Comparison of ENCODE assay signal across 36 cellular contexts in genomic region chr19:50402544-50403301, GRCh38. TPM values are rescaled to one million over a fixed set of nuclear protein-coding genes. Genes with fewer than 3 reads are reported as not detected.
"Had no signal": no experiment of that assay in that cellular context is flagged by ENCODE, and none has a peak within 500 bp of the region (broad histone marks: within the 10 kb centered on the region; RNA-seq: fewer than 3 reads in every experiment).

No MANE protein-coding gene starts in this region.

- H3K27me3 Mint-ChIP-seq: activated B cell treated with CpG ODN at 0.5 μM for 24 hours; activated CD4-positive, alpha-beta memory T cell treated with anti-CD3 and anti-CD28 coated beads for 36 hours; activated naive CD4-positive, alpha-beta T cell treated with anti-CD3 and anti-CD28 coated beads, Interleukin-2, amount 50 U/mL, for 24 hours; activated naive CD8-positive, alpha-beta T cell treated with anti-CD3 and anti-CD28 coated beads, Interleukin-2, amount 10 ng/mL, durations not matched to agents 7 days and 5 days; brain had no signal

- H3K4me3 ChIP-seq: MG63, SJSA1 had no signal

- H3K27me3 ChIP-seq: MG63, SJSA1 had no signal

- H3K27ac ChIP-seq: SJSA1, VCaP had no signal

- H3K4me1 ChIP-seq: SJSA1 had no signal

- FAIRE-seq: astrocyte, bronchial epithelial cell had no signal

- H3K9me3 ChIP-seq: MG63, SJSA1 had no signal

- DNase-seq: activated B cell treated with CpG ODN at 0.5 μM for 24 hours; activated CD4-positive, alpha-beta memory T cell treated with anti-CD3 and anti-CD28 coated beads for 36 hours; activated CD4-positive, alpha-beta T cell treated with anti-CD3 and anti-CD28 coated beads for 4 hours; activated CD4-positive, alpha-beta T cell treated with anti-CD3 and anti-CD28 coated beads, Interleukin-2, amount 50 U/mL, for 1 hour; activated CD4-positive, CD25-positive, alpha-beta regulatory T cell treated with anti-CD3 and anti-CD28 coated beads, Interleukin-2, amount 50 U/mL, for 72 hours; activated gamma-delta T cell; activated naive CD4-positive, alpha-beta T cell treated with Interleukin-2 at 50 U/mL for 16 hours; activated naive CD8-positive, alpha-beta T cell treated with anti-CD3 and anti-CD28 coated beads, Interleukin-2, amount 10 ng/mL, durations not matched to agents 7 days and 5 days; activated T-cell treated with anti-CD3 and anti-CD28 coated beads, Interleukin-2, amount 50 U/mL, for 1 hour; activated T-cell treated with anti-CD3 and anti-CD28 coated beads, Interleukin-2, amount 50 U/mL, for 72 hours; caudate nucleus; cerebellar nuclear complex; Kasumi-1; MG63; NCI-H1048; NCI-H1105 treated with DMSO at 0.1 percent for 48 hours; NCI-H1436; NCI-H1694; NCI-H1930; NCI-H2081 treated with DMSO at 0.1 percent for 48 hours; NCI-H345; NCI-H524 treated with DMSO at 0.1 percent for 48 hours; SHP77 treated with DMSO at 0.1 percent for 48 hours; SW 1271; T-helper 1 cell; T-helper 2 cell; T-helper 9 cell had no signal

- H3K4me1 Mint-ChIP-seq: activated B cell treated with CpG ODN at 0.5 μM for 24 hours; activated naive CD4-positive, alpha-beta T cell treated with anti-CD3 and anti-CD28 coated beads, Interleukin-2, amount 50 U/mL, for 24 hours; activated naive CD8-positive, alpha-beta T cell treated with anti-CD3 and anti-CD28 coated beads, Interleukin-2, amount 10 ng/mL, durations not matched to agents 7 days and 5 days; brain had no signal

- H3K9me3 Mint-ChIP-seq: activated B cell treated with CpG ODN at 0.5 μM for 24 hours; activated CD4-positive, alpha-beta memory T cell treated with anti-CD3 and anti-CD28 coated beads for 36 hours; activated naive CD4-positive, alpha-beta T cell treated with anti-CD3 and anti-CD28 coated beads, Interleukin-2, amount 50 U/mL, for 24 hours; activated naive CD8-positive, alpha-beta T cell treated with anti-CD3 and anti-CD28 coated beads, Interleukin-2, amount 10 ng/mL, durations not matched to agents 7 days and 5 days; activated T-cell treated with anti-CD3 and anti-CD28 coated beads, Interleukin-2, amount 50 U/mL, for 72 hours; activated T-helper 2 cell treated with anti-CD3 and anti-CD28 coated beads, Interferon-gamma antibody, Interleukin-2, Interleukin-4, amounts not matched to agents 10 μg/mL and 5 μg/mL and 100 μg/mL, durations not matched to agents 14 hours and 24 hours and 36 hours; brain had no signal

- H3K27ac Mint-ChIP-seq: activated B cell treated with CpG ODN at 0.5 μM for 24 hours; activated CD4-positive, alpha-beta memory T cell treated with anti-CD3 and anti-CD28 coated beads for 36 hours; activated naive CD8-positive, alpha-beta T cell treated with anti-CD3 and anti-CD28 coated beads, Interleukin-2, amount 10 ng/mL, durations not matched to agents 7 days and 5 days; activated T-cell treated with anti-CD3 and anti-CD28 coated beads, Interleukin-2, amount 50 U/mL, for 72 hours; activated T-helper 2 cell treated with anti-CD3 and anti-CD28 coated beads, Interferon-gamma antibody, Interleukin-2, Interleukin-4, amounts not matched to agents 10 μg/mL and 5 μg/mL and 100 μg/mL, durations not matched to agents 14 hours and 24 hours and 36 hours; brain had no signal

- H3K4me3 Mint-ChIP-seq: activated B cell treated with CpG ODN at 0.5 μM for 24 hours; activated CD4-positive, alpha-beta memory T cell treated with anti-CD3 and anti-CD28 coated beads for 36 hours; activated naive CD4-positive, alpha-beta T cell treated with anti-CD3 and anti-CD28 coated beads, Interleukin-2, amount 50 U/mL, for 24 hours; activated naive CD8-positive, alpha-beta T cell treated with anti-CD3 and anti-CD28 coated beads, Interleukin-2, amount 10 ng/mL, durations not matched to agents 7 days and 5 days; activated T-cell treated with anti-CD3 and anti-CD28 coated beads, Interleukin-2, amount 50 U/mL, for 72 hours; brain had no signal

RNA-seq across cellular contexts. Expression of gene SPIB, which starts 16.0 kb away (rescaled TPM):
- total RNA-seq: bronchial epithelial cell, NCI-H460, RPMI7951, SJSA1 had no signal

RNA-seq across cellular contexts. Expression of gene MYBPC2, which starts 30.0 kb away (rescaled TPM):
- total RNA-seq: astrocyte, bronchial epithelial cell, NCI-H460, RPMI7951, SJSA1 had no signal

RNA-seq across cellular contexts. Expression of gene NAPSA, which starts 37.3 kb away (rescaled TPM):
- total RNA-seq: astrocyte, NCI-H460, RPMI7951, SJSA1 had no signal
